9 cellular contexts compared by ENCODE assay signal in genomic region chr1:8903908-8904650, GRCh38. TPM values are rescaled to one million over a fixed set of nuclear protein-coding genes. Genes with fewer than 3 reads are reported as not detected.
DNase-seq lines count a peak whose midpoint lies in the region; ATAC-seq and TF ChIP-seq lines count a peak whose summit lies in the region.
"Had no signal": no experiment of that assay in that cellular context is flagged by ENCODE, and none has a peak within 500 bp of the region (broad histone marks: within the 10 kb centered on the region; RNA-seq: fewer than 3 reads in every experiment).

No MANE protein-coding gene starts in this region.

- H3K36me3 ChIP-seq in BJ (ENCODE audit: control insufficient read depth, insufficient read depth, low read length) = no peaks in the 10 kb centered on the region

- no peak overlapping the region for H3K4me3 ChIP-seq in BJ (ENCODE audit: low read depth, low read length)

- intact Hi-C loops in left colon (cut with DNase I, micrococcal nuclease) = no loop called here

- TF ChIP-seq CTCF in BJ (IDR thresholded peaks at IDR 0.05; ENCODE audit: insufficient read depth, low read depth, low read length) (no peak), chondrocyte (IDR thresholded peaks at IDR 0.05) (no peak)

- POLR2A ChIA-PET in BJ (lab: Charles Lee) = no interaction called here

- H3K27me3 Mint-ChIP-seq in chondrocyte (ENCODE audit: low read depth) = no peaks in the 10 kb centered on the region

- H3K27me3 ChIP-seq in BJ (ENCODE audit: control insufficient read depth, insufficient read depth, low read length) = no peaks in the 10 kb centered on the region

- H3K4me1 Mint-ChIP-seq in chondrocyte (ENCODE audit: low read depth) = peaks cover 40% of the 10 kb centered on the region

- no peak for ATAC-seq in left colon
- no peak for ATAC-seq in GM21723 (IDR thresholded peaks at IDR 0.05; ENCODE audit: unreplicated experiment)

- peak overlapping the region; percentile 81 for H3K27ac Mint-ChIP-seq in chondrocyte (ENCODE audit: unreplicated experiment)
- H3K27ac Mint-ChIP-seq: activated CD4-positive, alpha-beta memory T cell treated with anti-CD3 and anti-CD28 coated beads, Interleukin-2, amount 10 ng/mL, durations not matched to agents 7 days and 5 days had no signal

- peak; percentile 95 for DNase-seq in BJ (ENCODE audit: low read depth)
- peak; percentile 51 for DNase-seq in NCI-H2196 treated with DMSO at 0.1 percent for 48 hours (lab: John Stamatoyannopoulos, UW; ENCODE audit: unreplicated experiment)
- no peak for DNase-seq in chondrocyte (ENCODE audit: low spot score)
- DNase-seq in mucosa of gallbladder (ENCODE audit: low spot score) = peak; percentile 51
- DNase-seq in left colon = no peak
- DNase-seq in NCI-H1105 (lab: John Stamatoyannopoulos, UW) = no peak
- no peak for DNase-seq in SHP77 treated with DMSO at 0.1 percent for 48 hours (lab: John Stamatoyannopoulos, UW)

- no peaks in the 10 kb centered on the region for H3K36me3 Mint-ChIP-seq in chondrocyte (ENCODE audit: low read depth)

- H3K4me3 Mint-ChIP-seq in chondrocyte (ENCODE audit: unreplicated experiment) = no peak overlapping the region
- H3K4me3 Mint-ChIP-seq: activated CD4-positive, alpha-beta memory T cell treated with anti-CD3 and anti-CD28 coated beads, Interleukin-2, amount 10 ng/mL, durations not matched to agents 7 days and 5 days had no signal

- CTCF ChIA-PET in BJ (lab: Yijun Ruan, JAX) = interaction anchor here (0.8 to 1.9 kb wide), 7 partner anchors 11 to 587 kb away, joined by 3 to 4 read pairs (median 3); no protein-coding TSS in a partner anchor

- no peaks in the 10 kb centered on the region for H3K9me3 Mint-ChIP-seq in chondrocyte (ENCODE audit: low read depth)

RNA-seq across cellular contexts. Expression of gene ENO1, which starts 25.6 kb away (rescaled TPM):
- 1,727 and 2,253 TPM in 2 replicates for polyA plus RNA-seq in BJ (2011; rRNA removed)
- 897 and 1,451 TPM in 2 replicates for polyA minus RNA-seq in BJ (2011; rRNA and poly(A)+ RNA removed)
- total RNA-seq in chondrocyte (955 to 1,165 TPM (median 1,154 TPM) in 3 replicates), mucosa of gallbladder (631 TPM), left colon (100 to 1,000 TPM; 484 to 601 TPM)

RNA-seq across cellular contexts. Expression of gene CA6, which starts 41.6 kb away (rescaled TPM):
- not detected in 2 replicates for polyA plus RNA-seq in BJ (2011; rRNA removed)
- polyA minus RNA-seq in BJ (2011; rRNA and poly(A)+ RNA removed) = not detected in 2 replicates
- total RNA-seq in chondrocyte (not detected in 3 replicates), mucosa of gallbladder (not detected), left colon (not detected)

Comparison
In these comparisons a context has a peak if more than half of its experiments do, and no peak if none do; other contexts are left out.
1. DNase-seq: peak in BJ (single experiment), NCI-H2196 treated with DMSO at 0.1 percent for 48 hours (single experiment) and mucosa of gallbladder (single experiment); none in chondrocyte (single experiment), left colon (0 of 2), NCI-H1105 (single experiment) and SHP77 treated with DMSO at 0.1 percent for 48 hours (single experiment).